In genomic region chr7:53325061-53325460, GRCh38 we compare ENCODE assay signal across 20 cellular contexts.
DNase-seq lines count a peak whose midpoint lies in the region; FAIRE-seq and TF ChIP-seq lines count a peak whose summit lies in the region.
"Had no signal": no experiment of that assay in that cellular context is flagged by ENCODE, and none has a peak within 500 bp of the region (broad histone marks: within the 10 kb centered on the region; RNA-seq: fewer than 3 reads in every experiment).

No MANE protein-coding gene starts in this region.

- DNase-seq in HT1080 (ENCODE audit: low read depth) (peak; percentile 49), RCC 7860 (ENCODE audit: low spot score) (peak; percentile 54), bronchial epithelial cell (ENCODE audit: low read depth) (peak; percentile 12), amygdala (lab: John Stamatoyannopoulos, UW) (no peak), HTR-8/SVneo (ENCODE audit: insufficient read length, low spot score) (no peak), NCI-H2107 treated with DMSO at 0.1 percent for 48 hours (lab: John Stamatoyannopoulos, UW; ENCODE audit: unreplicated experiment) (no peak)
- DNase-seq in activated effector memory CD4-positive, alpha-beta T cell treated with Interleukin-2 at 50 U/mL for 16 hours: no peak
- DNase-seq: AML-193; C1 segment of cervical spinal cord; CD8-positive, alpha-beta T cell; GM23248; HCEC 1CT; Kasumi-1; MG63; NCI-H1417; NCI-H1694 treated with DMSO at 0.1 percent for 48 hours had no signal

- H3K27me3 ChIP-seq in bronchial epithelial cell (ENCODE audit: control insufficient read depth, insufficient read depth, low read length): no peaks in the 10 kb centered on the region
- H3K27me3 ChIP-seq: MG63, SJSA1 had no signal

- peak; percentile 70 for FAIRE-seq in RCC 7860 (lab: Jason Lieb, UNC)
- no peak for FAIRE-seq in bronchial epithelial cell (lab: Jason Lieb, UNC)
- no peak for FAIRE-seq in HTR-8/SVneo (lab: Jason Lieb, UNC)
- FAIRE-seq: GM12892, GM18507 had no signal

- H3K4me3 ChIP-seq in bronchial epithelial cell (ENCODE audit: low read depth, low read length) (no peak overlapping the region), mesodermal cell (ENCODE audit: extremely low read depth, insufficient read depth, low read length, poor library complexity, severe bottlenecking) (no peak overlapping the region)
- H3K4me3 ChIP-seq: GM23248, MG63, SJSA1 had no signal

- peaks cover 6% of the 10 kb centered on the region for H3K4me1 ChIP-seq in mesodermal cell (ENCODE audit: control insufficient read depth, insufficient read depth, low read length, poor library complexity, severe bottlenecking)
- H3K4me1 ChIP-seq: SJSA1 had no signal

- H3K27ac ChIP-seq in mesodermal cell (ENCODE audit: low read depth, low read length, severe bottlenecking): peak overlapping the region; percentile 86
- H3K27ac ChIP-seq: GM23248, SJSA1 had no signal

- WGBS in mesodermal cell (ENCODE audit: insufficient coverage in 2 of 2), 2 experiments: no CpG with 5 or more reads among the region's 2 CpGs

- H3K36me3 ChIP-seq in bronchial epithelial cell (ENCODE audit: control insufficient read depth, insufficient read depth, low read length) (no peaks in the 10 kb centered on the region), mesodermal cell (ENCODE audit: control insufficient read depth, insufficient read depth, low read length) (no peaks in the 10 kb centered on the region)
- H3K36me3 ChIP-seq: MG63, SJSA1 had no signal

- no peaks in the 10 kb centered on the region for H3K9me3 ChIP-seq in mesodermal cell (ENCODE audit: control insufficient read depth, low read length)
- H3K9me3 ChIP-seq: MG63 had no signal

- TF ChIP-seq CTCF in bronchial epithelial cell (IDR thresholded peaks at IDR 0.05; ENCODE audit: insufficient read depth, low read length, severe bottlenecking): no peak

Comparison
In these comparisons a context has a peak if more than half of its experiments do, and no peak if none do; other contexts are left out.
1. DNase-seq: peak in HT1080 (single experiment), RCC 7860 (single experiment) and bronchial epithelial cell (single experiment); none in amygdala (0 of 56), activated effector memory CD4-positive, alpha-beta T cell treated with Interleukin-2 at 50 U/mL for 16 hours (single experiment), HTR-8/SVneo (single experiment) and NCI-H2107 treated with DMSO at 0.1 percent for 48 hours (single experiment).